26 cellular contexts compared by ENCODE assay signal in genomic region chr17:79729761-79730160, GRCh38. TPM values are rescaled to one million over a fixed set of nuclear protein-coding genes. Genes with fewer than 3 reads are reported as not detected.
"Had no signal": no experiment of that assay in that cellular context is flagged by ENCODE, and none has a peak within 500 bp of the region (broad histone marks: within the 10 kb centered on the region; RNA-seq: fewer than 3 reads in every experiment).

No MANE protein-coding gene starts in this region.

- H3K27ac Mint-ChIP-seq: activated CD4-positive, alpha-beta memory T cell treated with anti-CD3 and anti-CD28 coated beads, Interleukin-2, amount 10 ng/mL, durations not matched to agents 7 days and 5 days had no signal

- H3K4me1 ChIP-seq: SJSA1 had no signal

- FAIRE-seq: TTC549 had no signal

- H3K36me3 Mint-ChIP-seq: activated naive CD4-positive, alpha-beta T cell treated with anti-CD3 and anti-CD28 coated beads, Interleukin-2, amount 50 U/mL, for 72 hours had no signal

- DNase-seq: activated CD4-positive, alpha-beta memory T cell treated with anti-CD3 and anti-CD28 coated beads, Interleukin-2, amount 10 ng/mL, durations not matched to agents 7 days and 5 days; activated CD4-positive, alpha-beta T cell treated with anti-CD3 and anti-CD28 coated beads, Interleukin-2, amount 50 U/mL, for 1 hour; activated CD4-positive, CD25-positive, alpha-beta regulatory T cell; activated CD8-positive, alpha-beta memory T cell treated with anti-CD3 and anti-CD28 coated beads, Interleukin-2, amount 50 U/mL, for 48 hours; activated effector memory CD4-positive, alpha-beta T cell treated with Interleukin-2 at 50 U/mL for 16 hours; activated naive CD4-positive, alpha-beta T cell; activated T-cell treated with anti-CD3 and anti-CD28 coated beads, Interleukin-2, amount 50 U/mL, for 1 hour; MM.1S; NCI-H1105 treated with DMSO at 0.1 percent for 48 hours; NCI-H1436 treated with DMSO at 0.1 percent for 48 hours; NCI-H187 treated with DMSO at 0.1 percent for 48 hours; NCI-H2081 treated with DMSO at 0.1 percent for 48 hours; NCI-H446; NCI-H524; Right ventricle myocardium superior; SW 1271; T1000 had no signal

- H3K9me3 ChIP-seq: Peyer's patch, SJSA1 had no signal

- ATAC-seq: activated naive CD4-positive, alpha-beta T cell treated with anti-CD3 and anti-CD28 coated beads, Interleukin-2, amount 50 U/mL, for 72 hours had no signal

- H3K27ac ChIP-seq: RWPE1, SJSA1 had no signal

- H3K9me3 Mint-ChIP-seq: activated CD4-positive, alpha-beta memory T cell treated with anti-CD3 and anti-CD28 coated beads, Interleukin-2, amount 10 ng/mL, durations not matched to agents 7 days and 5 days had no signal

- H3K36me3 ChIP-seq: Peyer's patch, SJSA1 had no signal

- H3K27me3 ChIP-seq: Peyer's patch, SJSA1 had no signal

- H3K4me3 ChIP-seq: Peyer's patch, SJSA1 had no signal

- H3K27me3 Mint-ChIP-seq: activated CD4-positive, alpha-beta memory T cell treated with anti-CD3 and anti-CD28 coated beads, Interleukin-2, amount 10 ng/mL, durations not matched to agents 7 days and 5 days had no signal

- H3K4me3 Mint-ChIP-seq: activated CD4-positive, alpha-beta memory T cell treated with anti-CD3 and anti-CD28 coated beads, Interleukin-2, amount 10 ng/mL, durations not matched to agents 7 days and 5 days had no signal

RNA-seq across cellular contexts. Expression of gene ENPP7, which starts 1.0 kb away (rescaled TPM):
- total RNA-seq: cardiac septum; cerebellum; Right ventricle myocardium superior; SJSA1; T-helper 1 cell treated with Interleukin-12 subunit alpha and Interleukin-12 subunit beta and Interleukin-4 antibody, amounts not matched to agents 30 ng/mL and 1 ng/mL, for 36 hours had no signal
- polyA plus RNA-seq: adipose tissue had no signal
